In genomic region chr19:16288544-16288943, GRCh38 we compare ENCODE assay signal across 24 cellular contexts. TPM values are rescaled to one million over a fixed set of nuclear protein-coding genes. Genes with fewer than 3 reads are reported as not detected.
DNase-seq lines count a peak whose midpoint lies in the region; ATAC-seq and TF ChIP-seq lines count a peak whose summit lies in the region.
"Had no signal": no experiment of that assay in that cellular context is flagged by ENCODE, and none has a peak within 500 bp of the region (broad histone marks: within the 10 kb centered on the region; RNA-seq: fewer than 3 reads in every experiment).

No MANE protein-coding gene starts in this region.

- no peaks in the 10 kb centered on the region for H3K79me2 ChIP-seq in DND-41 (ENCODE audit: insufficient read depth, low read length)

- peaks cover 24% of the 10 kb centered on the region for H3K4me1 Mint-ChIP-seq in activated T-helper 2 cell treated with anti-CD3 and anti-CD28 coated beads, Interferon-gamma antibody, Interleukin-2, Interleukin-4, amounts not matched to agents 10 μg/mL and 5 μg/mL and 100 μg/mL, durations not matched to agents 14 hours and 24 hours and 36 hours (ENCODE audit: low read depth)

- TF ChIP-seq CTCF in A673 (conservative IDR thresholded peaks at IDR 0.05; ENCODE audit: low read depth, low read length): no peak
- TF ChIP-seq CTCF in DND-41 (IDR thresholded peaks at IDR 0.05; ENCODE audit: borderline replicate concordance, extremely low read depth, low read length, poor library complexity, severe bottlenecking): no peak
- TF ChIP-seq CTCF in fibroblast of the aortic adventitia (IDR thresholded peaks at IDR 0.05; ENCODE audit: insufficient read depth, low read length): no peak
- no peak for TF ChIP-seq CTCF in lower leg skin (IDR thresholded peaks at IDR 0.05)

- no peak overlapping the region for H3K9ac ChIP-seq in DND-41 (ENCODE audit: low read depth, low read length)

- no peak overlapping the region for H3K4me3 Mint-ChIP-seq in activated T-helper 2 cell treated with anti-CD3 and anti-CD28 coated beads, Interferon-gamma antibody, Interleukin-2, Interleukin-4, amounts not matched to agents 10 μg/mL and 5 μg/mL and 100 μg/mL, durations not matched to agents 14 hours and 24 hours and 36 hours (ENCODE audit: low read depth)
- H3K4me3 Mint-ChIP-seq: activated T-helper 1 cell treated with anti-CD3 and anti-CD28 coated beads, Interleukin-12 subunit alpha, Interleukin-12 subunit beta, Interleukin-2, Interleukin-4 antibody, amounts not matched to agents 30 ng/mL and 10 ng/mL and 1 ng/mL, durations not matched to agents 14 hours and 24 hours and 36 hours; central memory CD8-positive, alpha-beta T cell; memory B cell; T-helper 1 cell treated with Interleukin-12 subunit alpha and Interleukin-12 subunit beta and Interleukin-4 antibody, amounts not matched to agents 30 μg/mL and 1 μg/mL, for 36 hours had no signal

- H4K20me1 ChIP-seq in DND-41 (ENCODE audit: insufficient read depth, low read length): no peaks in the 10 kb centered on the region

- TF ChIP-seq POLR2A in lower leg skin (IDR thresholded peaks at IDR 0.05): no peak

- WGBS in lower leg skin, 2 donors: 73 to 74% methylated on average over 9 of the region's 9 CpGs

- no peaks in the 10 kb centered on the region for H3K36me3 Mint-ChIP-seq in activated T-helper 2 cell treated with anti-CD3 and anti-CD28 coated beads, Interferon-gamma antibody, Interleukin-2, Interleukin-4, amounts not matched to agents 10 μg/mL and 5 μg/mL and 100 μg/mL, durations not matched to agents 14 hours and 24 hours and 36 hours (ENCODE audit: low read depth)
- H3K36me3 Mint-ChIP-seq: memory B cell had no signal

- H3K4me1 ChIP-seq in A673 (ENCODE audit: insufficient read depth, low read length, poor library complexity, severe bottlenecking): peaks cover 11% of the 10 kb centered on the region
- H3K4me1 ChIP-seq in DND-41 (ENCODE audit: insufficient read depth, low read length): no peaks in the 10 kb centered on the region

- POLR2A ChIA-PET in A673 (lab: Charles Lee; ENCODE audit: low non-redundant PET): no interaction called here

- H3K4me3 ChIP-seq in A673 (ENCODE audit: low read depth, low read length, poor library complexity, severe bottlenecking) (no peak overlapping the region), DND-41 (ENCODE audit: low read depth in 1 of 2, low read length in 2 of 2) (no peak overlapping the region), fibroblast of the aortic adventitia (ENCODE audit: low read depth, low read length) (no peak overlapping the region), lower leg skin (ENCODE audit: low read depth, poor library complexity, severe bottlenecking) (no peak overlapping the region)
- H3K4me3 ChIP-seq: GM12878 had no signal

- H3K4me2 ChIP-seq in DND-41 (ENCODE audit: insufficient read depth, low read length): no peak overlapping the region

- intact Hi-C loops in A673 (cut with micrococcal nuclease; ENCODE audit: unreplicated experiment): no loop called here
- intact Hi-C loops in activated T-helper 2 cell treated with anti-CD3 and anti-CD28 coated beads, Interferon-gamma antibody, Interleukin-2, Interleukin-4, amounts not matched to agents 10 μg/mL and 5 μg/mL and 100 μg/mL, durations not matched to agents 14 hours and 24 hours and 36 hours (cut with micrococcal nuclease): no loop called here
- intact Hi-C loops in lower leg skin (cut with DNase I; ENCODE audit: low total_unique reads): no loop called here

- BruUV-seq in A673 (replicated peaks; lab: Mats Ljungman, UMichigan): no TSS peak

- H3K27me3 Mint-ChIP-seq in activated T-helper 2 cell treated with anti-CD3 and anti-CD28 coated beads, Interferon-gamma antibody, Interleukin-2, Interleukin-4, amounts not matched to agents 10 μg/mL and 5 μg/mL and 100 μg/mL, durations not matched to agents 14 hours and 24 hours and 36 hours (ENCODE audit: low read depth): peaks cover 39% of the 10 kb centered on the region

- H2AFZ ChIP-seq in DND-41 (ENCODE audit: low read depth, low read length): no peak overlapping the region

- CTCF ChIA-PET in A673 (lab: Charles Lee): no interaction called here

- no peaks in the 10 kb centered on the region for H3K27me3 ChIP-seq in A673 (replicated peaks; ENCODE audit: insufficient read depth, low read depth, low read length, poor library complexity)
- peaks cover 8% of the 10 kb centered on the region for H3K27me3 ChIP-seq in DND-41 (ENCODE audit: insufficient read depth, low read length, poor library complexity)

- no peak overlapping the region for H3K27ac ChIP-seq in A673 (ENCODE audit: low read depth, low read length, poor library complexity, severe bottlenecking)
- no peak overlapping the region for H3K27ac ChIP-seq in DND-41 (ENCODE audit: low read length)
- H3K27ac ChIP-seq: C4-2B, HL-60, neutrophil had no signal

- H3K27ac Mint-ChIP-seq in activated T-helper 2 cell treated with anti-CD3 and anti-CD28 coated beads, Interferon-gamma antibody, Interleukin-2, Interleukin-4, amounts not matched to agents 10 μg/mL and 5 μg/mL and 100 μg/mL, durations not matched to agents 14 hours and 24 hours and 36 hours: no peak overlapping the region
- H3K27ac Mint-ChIP-seq: activated T-helper 1 cell treated with anti-CD3 and anti-CD28 coated beads, Interleukin-12 subunit alpha, Interleukin-12 subunit beta, Interleukin-2, Interleukin-4 antibody, amounts not matched to agents 30 ng/mL and 10 ng/mL and 1 ng/mL, durations not matched to agents 14 hours and 24 hours and 36 hours; memory B cell; progenitor cell of endocrine pancreas; T-helper 1 cell treated with Interleukin-12 subunit alpha and Interleukin-12 subunit beta and Interleukin-4 antibody, amounts not matched to agents 30 μg/mL and 1 μg/mL, for 36 hours had no signal

- H3K36me3 ChIP-seq in A673 (ENCODE audit: insufficient read depth, low read length, poor library complexity, severe bottlenecking): no peaks in the 10 kb centered on the region
- no peaks in the 10 kb centered on the region for H3K36me3 ChIP-seq in DND-41 (ENCODE audit: insufficient read depth, low read length)
- H3K36me3 ChIP-seq: neutrophil had no signal

- peak; percentile 58 for DNase-seq in A673 (ENCODE audit: low spot score)
- peak; percentile 12 for DNase-seq in DND-41
- peak; percentile 18 for DNase-seq in activated T-helper 2 cell treated with anti-CD3 and anti-CD28 coated beads, Interferon-gamma antibody, Interleukin-2, Interleukin-4, amounts not matched to agents 10 μg/mL and 5 μg/mL and 100 μg/mL, durations not matched to agents 14 hours and 24 hours and 36 hours (ENCODE audit: low spot score)
- peak; percentile 40 for DNase-seq in fibroblast of the aortic adventitia (ENCODE audit: low read depth)
- no peak for DNase-seq in lower leg skin (ENCODE audit: low spot score in 2 of 2)
- DNase-seq: Calu3; DMS79 treated with DMSO at 0.1 percent for 48 hours; GOT3; NCI-H146; NCI-H2107; NCI-H446; NCI-H774; stimulated activated CD4-positive, alpha-beta T cell treated with anti-CD3 and anti-CD28 coated beads, Interleukin-15, amount 100 ng/mL, for 24 hours had no signal

- ATAC-seq in DND-41 (ENCODE audit: insufficient read depth, low read depth): no peak
- no peak for ATAC-seq in GM18520 (IDR thresholded peaks at IDR 0.05; ENCODE audit: unreplicated experiment)
- ATAC-seq in HG03442 (IDR thresholded peaks at IDR 0.05; ENCODE audit: unreplicated experiment): no peak
- ATAC-seq: GM12878 had no signal

- H3K9me3 ChIP-seq in A673 (ENCODE audit: low read depth, low read length, poor library complexity, severe bottlenecking): no peaks in the 10 kb centered on the region
- H3K9me3 ChIP-seq in DND-41 (ENCODE audit: insufficient read depth, low read length, severe bottlenecking): no peaks in the 10 kb centered on the region
- H3K9me3 ChIP-seq: neutrophil had no signal

- H3K9me3 Mint-ChIP-seq in activated T-helper 2 cell treated with anti-CD3 and anti-CD28 coated beads, Interferon-gamma antibody, Interleukin-2, Interleukin-4, amounts not matched to agents 10 μg/mL and 5 μg/mL and 100 μg/mL, durations not matched to agents 14 hours and 24 hours and 36 hours: no peaks in the 10 kb centered on the region
- H3K9me3 Mint-ChIP-seq: activated T-helper 1 cell treated with anti-CD3 and anti-CD28 coated beads, Interleukin-12 subunit alpha, Interleukin-12 subunit beta, Interleukin-2, Interleukin-4 antibody, amounts not matched to agents 30 ng/mL and 10 ng/mL and 1 ng/mL, durations not matched to agents 14 hours and 24 hours and 36 hours; central memory CD8-positive, alpha-beta T cell; memory B cell; T-helper 1 cell treated with Interleukin-12 subunit alpha and Interleukin-12 subunit beta and Interleukin-4 antibody, amounts not matched to agents 30 μg/mL and 1 μg/mL, for 36 hours had no signal

RNA-seq across cellular contexts. Expression of gene KLF2, which starts 36.1 kb away (rescaled TPM):
- total RNA-seq in A673 (2021): 1.9 and 2.1 TPM in 2 replicates
- 2.4 and 2.7 TPM in 2 replicates for total RNA-seq in activated T-helper 2 cell treated with anti-CD3 and anti-CD28 coated beads, Interferon-gamma antibody, Interleukin-2, Interleukin-4, amounts not matched to agents 10 μg/mL and 5 μg/mL and 100 μg/mL, durations not matched to agents 14 hours and 24 hours and 36 hours
- total RNA-seq in fibroblast of the aortic adventitia (ENCODE audit: low replicate concordance): 2.2 and 5.7 TPM in 2 replicates
- 10 to 100 TPM; 12.6 to 27.5 (median 19.9) TPM for total RNA-seq in lower leg skin

Comparison
In these comparisons a context has a peak if more than half of its experiments do, and no peak if none do; other contexts are left out.
1. DNase-seq: peak in A673 (single experiment), DND-41 (single experiment), activated T-helper 2 cell treated with anti-CD3 and anti-CD28 coated beads, Interferon-gamma antibody, Interleukin-2, Interleukin-4, amounts not matched to agents 10 μg/mL and 5 μg/mL and 100 μg/mL, durations not matched to agents 14 hours and 24 hours and 36 hours (single experiment) and fibroblast of the aortic adventitia (single experiment); none in lower leg skin (0 of 2).